In genomic region chr16:87058728-87059250, GRCh38 we compare ENCODE assay signal across 15 cellular contexts.
"Had no signal": no experiment of that assay in that cellular context is flagged by ENCODE, and none has a peak within 500 bp of the region (broad histone marks: within the 10 kb centered on the region; RNA-seq: fewer than 3 reads in every experiment).

No MANE protein-coding gene starts in this region.

- H3K4me3 Mint-ChIP-seq: naive B cell had no signal

- H3K27ac ChIP-seq: heart left ventricle, left lung, neutrophil had no signal

- DNase-seq: cerebellar nuclear complex; dermis blood vessel endothelial cell; effector CD4-positive, alpha-beta T cell; foreskin melanocyte; heart left ventricle; hippocampal formation; left lung; mesenchymal stem cell; naive B cell; small intestine; stimulated activated CD4-positive, alpha-beta T cell treated with anti-CD3 and anti-CD28 coated beads, Interleukin-12 subunit alpha, Interleukin-12 subunit beta, amount 100 ng/mL, for 4 hours; stimulated activated naive CD4-positive, alpha-beta T cell treated with Interleukin-2 at 50 U/mL for 16 hours; trophoblast cell had no signal

- H3K36me3 ChIP-seq: heart left ventricle, left lung, neutrophil had no signal

- H3K4me3 ChIP-seq: heart left ventricle, left lung, lung had no signal

- ATAC-seq: heart left ventricle, left lung had no signal

- H3K27ac Mint-ChIP-seq: naive B cell had no signal

- H3K36me3 Mint-ChIP-seq: naive B cell had no signal

- H3K9me3 ChIP-seq: neutrophil had no signal
